Comparison of ENCODE assay signal across 19 cellular contexts in the genomic region with DNA sequence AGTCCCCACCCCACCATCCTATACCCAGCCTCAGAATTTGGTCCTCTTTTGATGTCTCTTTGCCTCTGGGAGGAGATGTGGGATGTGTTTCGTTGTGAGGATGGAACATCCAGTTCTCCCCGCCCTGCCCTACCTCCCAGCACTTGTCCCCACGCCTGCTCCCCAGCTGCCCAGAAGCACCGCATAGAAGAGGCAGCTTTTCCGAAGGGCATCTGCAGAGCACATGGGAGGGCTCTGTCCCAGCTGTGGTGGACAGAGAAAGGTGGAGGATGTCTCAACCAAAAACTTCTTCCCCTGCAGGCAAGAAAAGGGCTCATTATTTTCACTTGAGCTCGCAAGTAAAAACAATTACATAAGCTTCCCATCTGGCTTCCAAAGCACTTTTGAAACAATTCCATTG.
DNase-seq lines count a peak whose midpoint lies in the region; ATAC-seq and TF ChIP-seq lines count a peak whose summit lies in the region.
"Had no signal": no experiment of that assay in that cellular context is flagged by ENCODE, and none has a peak within 500 bp of the region (broad histone marks: within the 10 kb centered on the region; RNA-seq: fewer than 3 reads in every experiment).

No MANE protein-coding gene starts in this region.

- TF ChIP-seq CTCF in BJ (IDR thresholded peaks at IDR 0.05; ENCODE audit: insufficient read depth, low read depth, low read length), result no peak
- TF ChIP-seq CTCF in PC-9 (conservative IDR thresholded peaks at IDR 0.05), result no peak
- TF ChIP-seq CTCF in fibroblast of villous mesenchyme (IDR thresholded peaks at IDR 0.05; ENCODE audit: insufficient read depth, low read depth, low read length), result no peak
- no peak for TF ChIP-seq CTCF in upper lobe of left lung (IDR thresholded peaks at IDR 0.05)

- POLR2A ChIA-PET in BJ (lab: Charles Lee) (no interaction called here), PC-9 (lab: Charles Lee; ENCODE audit: unreplicated experiment) (no interaction called here)

- TF ChIP-seq EP300 in upper lobe of left lung (IDR thresholded peaks at IDR 0.05), result no peak

- DNase-seq in BJ (ENCODE audit: low read depth) (peak; percentile 23), PC-9 (no peak), fibroblast of villous mesenchyme (ENCODE audit: low read depth) (peak; percentile 49), activated T-cell treated with anti-CD3 and anti-CD28 coated beads for 4 hours (no peak), upper lobe of left lung (no peak)
- DNase-seq: ACHN; BE2C; CD4-positive, alpha-beta T cell; DMS53; HFFc6; KBM-7; NCI-H187; NCI-H226; NCI-H82; OCI-M1 had no signal

- H4K20me1 ChIP-seq in PC-9 (ENCODE audit: insufficient read depth), result no peaks in the 10 kb centered on the region

- H3K9me3 ChIP-seq in PC-9 (ENCODE audit: insufficient read depth, low read depth), result no peaks in the 10 kb centered on the region
- no peaks in the 10 kb centered on the region for H3K9me3 ChIP-seq in upper lobe of left lung
- H3K9me3 ChIP-seq: BE2C, SJSA1 had no signal

- no peak overlapping the region for H3K4me2 ChIP-seq in PC-9

- intact Hi-C loops in PC-9 (cut with micrococcal nuclease; ENCODE audit: unreplicated experiment), result no loop called here

- BruUV-seq in PC-9 (replicated peaks; lab: Mats Ljungman, UMichigan), result no TSS peak

- H3K36me3 ChIP-seq in BJ (ENCODE audit: control insufficient read depth, insufficient read depth, low read length), result no peaks in the 10 kb centered on the region
- no peaks in the 10 kb centered on the region for H3K36me3 ChIP-seq in PC-9 (ENCODE audit: low read depth)
- H3K36me3 ChIP-seq in upper lobe of left lung, result no peaks in the 10 kb centered on the region
- H3K36me3 ChIP-seq: BE2C, SJSA1 had no signal

- no peak for ATAC-seq in GM18520 (IDR thresholded peaks at IDR 0.05; ENCODE audit: unreplicated experiment)
- no peak for ATAC-seq in upper lobe of left lung (ENCODE audit: low FRiP score in 2 of 2)
- ATAC-seq: HepG2 had no signal

- peaks cover 13% of the 10 kb centered on the region; the same call in 1 of the 2 replicates for H3F3A ChIP-seq in PC-9 (ENCODE audit: insufficient read depth, low read depth)

- peaks cover 11% of the 10 kb centered on the region for H3K4me1 ChIP-seq in PC-9 (replicated peaks; ENCODE audit: insufficient read depth)
- H3K4me1 ChIP-seq in upper lobe of left lung, result no peaks in the 10 kb centered on the region
- H3K4me1 ChIP-seq: SJSA1 had no signal

- H3K9me2 ChIP-seq in PC-9 (ENCODE audit: insufficient read depth), result no peaks in the 10 kb centered on the region

- H3K4me3 ChIP-seq in BJ (ENCODE audit: low read depth, low read length) (no peak overlapping the region), PC-9 (no peak overlapping the region), fibroblast of villous mesenchyme (ENCODE audit: low read depth, low read length) (no peak overlapping the region), upper lobe of left lung (no peak overlapping the region)
- H3K4me3 ChIP-seq: SJSA1 had no signal

- CTCF ChIA-PET in BJ (lab: Yijun Ruan, JAX), result interaction anchor here (1.4 to 1.5 kb wide), 2 partner anchors 19 to 20 kb away, joined by 3 read pairs; no protein-coding TSS in a partner anchor
- CTCF ChIA-PET in PC-9 (lab: Charles Lee), result no interaction called here

- H3K27me3 ChIP-seq in BJ (ENCODE audit: control insufficient read depth, insufficient read depth, low read length) (no peaks in the 10 kb centered on the region), PC-9 (ENCODE audit: insufficient read depth, low read depth) (no peaks in the 10 kb centered on the region), upper lobe of left lung (no peaks in the 10 kb centered on the region)
- H3K27me3 ChIP-seq: BE2C, SJSA1 had no signal

- 87 to 88% methylated on average over 6 of the region's 6 CpGs for WGBS in upper lobe of left lung, 2 donors

- H3K79me2 ChIP-seq in PC-9 (ENCODE audit: low read depth), result no peaks in the 10 kb centered on the region

- no peak overlapping the region for H3K27ac ChIP-seq in PC-9
- H3K27ac ChIP-seq in temporal lobe (ENCODE audit: low read depth, low read length), result peak overlapping the region; percentile 22
- no peak overlapping the region for H3K27ac ChIP-seq in upper lobe of left lung
- H3K27ac ChIP-seq: SJSA1 had no signal

- no peak for TF ChIP-seq POLR2A in upper lobe of left lung (IDR thresholded peaks at IDR 0.05)

- H2AFZ ChIP-seq in PC-9, result 0 out of 2 replicates have a peak overlapping the region, but pooled peaks have one; percentile 29

Comparison
In these comparisons a context has a peak if more than half of its experiments do, and no peak if none do; other contexts are left out.
1. DNase-seq: peak in BJ (single experiment) and fibroblast of villous mesenchyme (single experiment); none in PC-9 (0 of 2), activated T-cell treated with anti-CD3 and anti-CD28 coated beads for 4 hours (single experiment) and upper lobe of left lung (0 of 2).